1 cellular context compared by ENCODE assay signal in genomic region chr17:74332763-74333220, GRCh38.
TF ChIP-seq lines count a peak whose summit lies in the region.

No MANE protein-coding gene starts in this region.

TF ChIP-seq in GM12878, 131 proteins besides CTCF, POLR2A, EP300 and RAD21 (continued from another document):
- TF ChIP-seq ZNF592 (IDR thresholded peaks at IDR 0.05) (no peak), CHD4 (IDR thresholded peaks at IDR 0.05) (no peak), RCOR1 (conservative IDR thresholded peaks at IDR 0.05; ENCODE audit: low read depth, low read length) (no peak), FOXK2 (IDR thresholded peaks at IDR 0.05) (no peak)
